Comparison of ENCODE assay signal across 20 cellular contexts in genomic region chr2:62662548-62662947, GRCh38. TPM values are rescaled to one million over a fixed set of nuclear protein-coding genes. Genes with fewer than 3 reads are reported as not detected.
DNase-seq lines count a peak whose midpoint lies in the region; ATAC-seq, FAIRE-seq and TF ChIP-seq lines count a peak whose summit lies in the region.
"Had no signal": no experiment of that assay in that cellular context is flagged by ENCODE, and none has a peak within 500 bp of the region (broad histone marks: within the 10 kb centered on the region; RNA-seq: fewer than 3 reads in every experiment).

No MANE protein-coding gene starts in this region.

- H3K4me3 ChIP-seq in astrocyte (ENCODE audit: insufficient read depth, low read depth, low read length), result no peak overlapping the region
- no peak overlapping the region for H3K4me3 ChIP-seq in right lobe of liver
- H3K4me3 ChIP-seq in testis, result no peak overlapping the region
- H3K4me3 ChIP-seq: gastrocnemius medialis had no signal

- FAIRE-seq in astrocyte (lab: Jason Lieb, UNC), result no peak
- FAIRE-seq: A204.1 had no signal

- H3K36me3 Mint-ChIP-seq in astrocyte (ENCODE audit: low read depth, unreplicated experiment), result no peaks in the 10 kb centered on the region
- H3K36me3 Mint-ChIP-seq: activated naive CD8-positive, alpha-beta T cell had no signal

- no peaks in the 10 kb centered on the region for H4K20me1 ChIP-seq in astrocyte (ENCODE audit: insufficient read depth, low read length)

- H3K4me3 Mint-ChIP-seq in astrocyte (ENCODE audit: unreplicated experiment), result no peak overlapping the region
- H3K4me3 Mint-ChIP-seq: activated naive CD8-positive, alpha-beta T cell; CD4-positive, alpha-beta T cell; effector memory CD8-positive, alpha-beta T cell had no signal

- TF ChIP-seq POLR2A in right lobe of liver (IDR thresholded peaks at IDR 0.05) (no peak), testis (IDR thresholded peaks at IDR 0.05) (no peak)

- no peaks in the 10 kb centered on the region for H3K79me2 ChIP-seq in astrocyte (ENCODE audit: insufficient read depth, low read length)
- H3K79me2 ChIP-seq: parathyroid adenoma had no signal

- H3K4me1 ChIP-seq in astrocyte (ENCODE audit: insufficient read depth, low read length) (peaks cover 29% of the 10 kb centered on the region), right lobe of liver (peaks cover 0 to 54% (median 19%) of the 10 kb centered on the region in 4 donors), testis (peaks cover 13% of the 10 kb centered on the region)
- H3K4me1 ChIP-seq: parathyroid adenoma had no signal

- intact Hi-C loops in right lobe of liver (cut with DNase I), result no loop called here
- intact Hi-C loops in testis (cut with DNase I; ENCODE audit: low total_unique reads), result no loop called here

- no peak overlapping the region for H3K27ac Mint-ChIP-seq in astrocyte (ENCODE audit: unreplicated experiment)
- H3K27ac Mint-ChIP-seq: activated naive CD8-positive, alpha-beta T cell; CD4-positive, alpha-beta T cell; effector memory CD8-positive, alpha-beta T cell had no signal

- H3K27me3 ChIP-seq in astrocyte (ENCODE audit: insufficient read depth, low read length), result no peaks in the 10 kb centered on the region
- no peaks in the 10 kb centered on the region for H3K27me3 ChIP-seq in right lobe of liver
- H3K27me3 ChIP-seq in testis, result no peaks in the 10 kb centered on the region
- H3K27me3 ChIP-seq: gastrocnemius medialis had no signal

- H3K27me3 Mint-ChIP-seq in astrocyte (ENCODE audit: low read depth, unreplicated experiment), result no peaks in the 10 kb centered on the region
- H3K27me3 Mint-ChIP-seq: CD4-positive, alpha-beta T cell had no signal

- H3K27ac ChIP-seq in astrocyte (ENCODE audit: low read depth, low read length) (no peak overlapping the region), right lobe of liver (peak overlapping the region in 2 of 3 donors; percentile 41 to 65), testis (no peak overlapping the region)
- H3K27ac ChIP-seq: gastrocnemius medialis, parathyroid adenoma had no signal

- ATAC-seq in right lobe of liver, result peak; percentile 10 to 40 (median 36)
- no peak for ATAC-seq in HG02678 (IDR thresholded peaks at IDR 0.05; ENCODE audit: unreplicated experiment)
- ATAC-seq in GM19452 (IDR thresholded peaks at IDR 0.05; ENCODE audit: unreplicated experiment), result no peak
- ATAC-seq: effector memory CD8-positive, alpha-beta T cell; gastrocnemius medialis; Right ventricle myocardium inferior had no signal

- TF ChIP-seq CTCF in astrocyte (IDR thresholded peaks at IDR 0.05; ENCODE audit: insufficient read depth, low read depth, low read length) (no peak), right lobe of liver (IDR thresholded peaks at IDR 0.05) (no peak), testis (IDR thresholded peaks at IDR 0.05) (no peak)

- H3K4me2 ChIP-seq in astrocyte (ENCODE audit: low read length), result peak overlapping the region; percentile 24

- WGBS in right lobe of liver (ENCODE audit: insufficient coverage, low coverage, low lambda C conversion rate, missing lambda C conversion rate), result 88% methylated on average over 1 of the region's 2 CpGs
- 43 to 69% methylated on average over 2 of the region's 2 CpGs for WGBS in testis, 2 donors

- DNase-seq in NCI-H748 (lab: John Stamatoyannopoulos, UW; ENCODE audit: unreplicated experiment), result peak; percentile 4
- DNase-seq in NCI-H748 treated with DMSO at 0.1 percent for 48 hours (lab: John Stamatoyannopoulos, UW), result no peak
- DNase-seq in astrocyte (ENCODE audit: low read depth), result no peak
- peak in 1 of 3 donors; percentile 58 for DNase-seq in right lobe of liver
- peak; percentile 17 for DNase-seq in testis
- DNase-seq in activated CD4-positive, alpha-beta T cell treated with anti-CD3 and anti-CD28 coated beads, Interleukin-2, amount 50 U/mL, for 4 hours, result no peak
- DNase-seq: activated CD4-positive, alpha-beta T cell treated with anti-CD3 and anti-CD28 coated beads for 48 hours; activated T-cell treated with anti-CD3 and anti-CD28 coated beads, Interleukin-2, amount 50 U/mL, for 1 hour; CD4-positive, alpha-beta T cell; effector memory CD8-positive, alpha-beta T cell; EL; gastrocnemius medialis; midbrain; NCI-H187 treated with DMSO at 0.1 percent for 48 hours had no signal

- peak overlapping the region; percentile 36 for H2AFZ ChIP-seq in astrocyte (ENCODE audit: low read depth, low read length)
- H2AFZ ChIP-seq: parathyroid adenoma had no signal

- no peaks in the 10 kb centered on the region for H3K36me3 ChIP-seq in astrocyte (ENCODE audit: insufficient read depth, low read length)
- H3K36me3 ChIP-seq in right lobe of liver, result no peaks in the 10 kb centered on the region
- H3K36me3 ChIP-seq in testis (ENCODE audit: low read depth, missing control alignments), result no peaks in the 10 kb centered on the region
- H3K36me3 ChIP-seq: gastrocnemius medialis had no signal

- H3K9ac ChIP-seq in astrocyte (ENCODE audit: low read length), result no peak overlapping the region
- H3K9ac ChIP-seq: parathyroid adenoma had no signal

- H3K9me3 ChIP-seq in astrocyte (ENCODE audit: insufficient read depth, low read depth, low read length) (no peaks in the 10 kb centered on the region), right lobe of liver (no peaks in the 10 kb centered on the region), testis (no peaks in the 10 kb centered on the region)
- H3K9me3 ChIP-seq: gastrocnemius medialis had no signal

- no peaks in the 10 kb centered on the region for H3K9me3 Mint-ChIP-seq in astrocyte (ENCODE audit: unreplicated experiment)
- H3K9me3 Mint-ChIP-seq: CD4-positive, alpha-beta T cell; effector memory CD8-positive, alpha-beta T cell had no signal

- peaks cover 22% of the 10 kb centered on the region for H3K4me1 Mint-ChIP-seq in astrocyte (ENCODE audit: low read depth, unreplicated experiment)

RNA-seq across cellular contexts. Expression of gene EHBP1, which starts 43.0 kb away (rescaled TPM):
- total RNA-seq in astrocyte (44.1 and 50.4 TPM in 2 replicates), right lobe of liver (10 to 100 TPM; 40.4 to 66.6 (median 46.3) TPM), testis (10 to 100 TPM; 69.3 to 99.5 TPM)
- polyA plus RNA-seq in testis (ENCODE audit: insufficient read depth, low read depth, low replicate concordance), result 86.8 TPM

Comparison
In these comparisons a context has a peak if more than half of its experiments do, and no peak if none do; other contexts are left out.
1. DNase-seq: peak in NCI-H748 (single experiment) and testis (single experiment); none in NCI-H748 treated with DMSO at 0.1 percent for 48 hours (single experiment), astrocyte (single experiment) and activated CD4-positive, alpha-beta T cell treated with anti-CD3 and anti-CD28 coated beads, Interleukin-2, amount 50 U/mL, for 4 hours (0 of 2).
2. H3K27ac ChIP-seq: peak in right lobe of liver (2 of 3); none in astrocyte (single experiment) and testis (0 of 2).
3. ATAC-seq: peak in right lobe of liver (4 of 4); none in HG02678 (single experiment) and GM19452 (single experiment).